ENCODE assay signal across 8 cellular contexts in the genomic region with DNA sequence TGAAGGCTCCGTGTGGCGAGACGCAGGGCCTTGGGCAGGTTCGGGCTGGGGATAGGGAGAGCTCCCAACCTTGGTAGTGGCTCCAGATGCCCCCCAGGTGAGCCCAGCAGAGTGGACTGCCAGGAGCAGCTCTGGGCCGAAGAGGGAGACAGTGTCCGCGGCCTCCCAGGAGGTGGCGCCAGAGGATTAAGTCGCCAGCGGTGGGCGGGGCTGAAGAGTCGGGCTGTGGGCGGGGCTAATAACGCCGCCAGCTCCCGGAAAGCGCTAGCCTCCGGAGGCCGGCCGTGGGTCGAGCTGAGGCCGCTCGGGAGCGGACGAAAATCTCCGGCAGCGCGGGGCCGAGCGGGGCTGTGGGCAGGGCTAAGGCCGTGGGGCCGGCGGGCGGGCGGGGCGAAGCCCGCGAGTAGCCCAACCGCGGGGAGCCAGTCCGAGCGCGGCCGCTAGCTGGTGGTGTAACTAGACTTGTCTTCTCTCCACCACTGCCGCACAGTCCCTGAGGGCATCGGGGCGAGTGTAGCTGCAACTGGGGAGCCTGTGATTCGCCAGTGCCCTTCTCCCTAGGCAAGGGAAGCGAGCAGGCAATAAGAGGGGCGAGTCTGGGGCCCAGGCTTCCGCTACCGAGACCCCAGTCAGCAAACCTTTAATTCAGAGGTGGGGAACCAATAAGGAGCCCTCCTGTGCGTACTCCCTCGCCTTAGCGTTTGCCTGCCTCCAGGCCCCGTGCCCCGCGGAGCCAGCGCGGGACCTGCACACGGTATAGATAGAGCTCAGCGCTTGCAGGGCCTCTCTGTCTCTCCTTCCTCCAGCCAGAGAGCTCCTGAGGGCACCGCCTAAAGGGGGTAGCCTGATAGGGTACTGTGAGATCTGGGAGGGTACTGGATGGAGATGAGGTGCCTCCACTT. TPM values are rescaled to one million over a fixed set of nuclear protein-coding genes. Genes with fewer than 3 reads are reported as not detected.
DNase-seq lines count a peak whose midpoint lies in the region; ATAC-seq, FAIRE-seq and TF ChIP-seq lines count a peak whose summit lies in the region.

No MANE protein-coding gene starts in this region.

- FAIRE-seq in keratinocyte (lab: Jason Lieb, UNC), result peak; percentile 55

- H2AFZ ChIP-seq in keratinocyte (ENCODE audit: control insufficient read depth, low read length), result peak overlapping the region; percentile 90

- H3K27ac ChIP-seq in keratinocyte (ENCODE audit: control insufficient read depth, insufficient read depth, low read length), result no peak overlapping the region

- no peaks in the 10 kb centered on the region for H3K4me1 ChIP-seq in keratinocyte (ENCODE audit: control insufficient read depth, extremely low read depth, insufficient read depth, low read length)

- H3K79me2 ChIP-seq in keratinocyte (ENCODE audit: control insufficient read depth, insufficient read depth, low read length), result no peaks in the 10 kb centered on the region

- DNase-seq in AML-193 (lab: John Stamatoyannopoulos, UW), result peak; percentile 96
- DNase-seq in NCI-H345 treated with DMSO at 0.1 percent for 48 hours (lab: John Stamatoyannopoulos, UW; ENCODE audit: unreplicated experiment), result peak; percentile 67
- DNase-seq in activated CD4-positive, CD25-positive, alpha-beta regulatory T cell treated with anti-CD3 and anti-CD28 coated beads, Interleukin-2, amount 50 U/mL, for 16 hours (ENCODE audit: low read depth, low spot score), result peak; percentile 87
- peak; percentile 85 to 98 for DNase-seq in central memory CD8-positive, alpha-beta T cell (ENCODE audit: low spot score in 2 of 2)
- DNase-seq in keratinocyte (ENCODE audit: low read depth, low spot score), result peak; percentile 75
- DNase-seq in stimulated activated CD4-positive, alpha-beta T cell treated with anti-CD3 and anti-CD28 coated beads, Interleukin-12 subunit alpha, Interleukin-12 subunit beta, amount 100 ng/mL, for 48 hours (ENCODE audit: low read depth in 2 of 3, low spot score in 1 of 3), result peak; percentile 84 to 97 (median 89)

- peak overlapping the region; percentile 25 for H3K27ac Mint-ChIP-seq in central memory CD8-positive, alpha-beta T cell (ENCODE audit: low read depth)

- dilution Hi-C loops in keratinocyte (cut with MboI; ENCODE audit: extremely low pct_ligation_motif_present, low sequenced_read_pairs), result no loop called here

- H3K36me3 ChIP-seq in keratinocyte (ENCODE audit: control insufficient read depth in 2 of 2, extremely low read depth in 1 of 2, insufficient read depth in 2 of 2, low read length in 2 of 2), result no peaks in the 10 kb centered on the region

- peak overlapping the region; percentile 60 for H3K9ac ChIP-seq in keratinocyte (ENCODE audit: control insufficient read depth, extremely low read depth, insufficient read depth, low read length)

- H3K4me3 ChIP-seq in keratinocyte (ENCODE audit: control insufficient read depth in 2 of 3, extremely low read depth in 1 of 3, insufficient read depth in 2 of 3, low read depth in 1 of 3, low read length in 3 of 3), result peak overlapping the region; percentile 29 to 73 (median 65)

- ATAC-seq in GM19035 (IDR thresholded peaks at IDR 0.05; ENCODE audit: unreplicated experiment) (peak; percentile 96), HG03342 (IDR thresholded peaks at IDR 0.05; ENCODE audit: unreplicated experiment) (peak; percentile 80)
- peak; percentile 86 for ATAC-seq in central memory CD8-positive, alpha-beta T cell (replicated peaks; ENCODE audit: extremely low read depth, poor library complexity, severe bottlenecking)

- no peaks in the 10 kb centered on the region for H3K9me3 Mint-ChIP-seq in central memory CD8-positive, alpha-beta T cell

- H3K27me3 Mint-ChIP-seq in central memory CD8-positive, alpha-beta T cell, result peaks cover 12% of the 10 kb centered on the region

- peak overlapping the region; percentile 73 for H3K4me3 Mint-ChIP-seq in central memory CD8-positive, alpha-beta T cell

- H3K4me1 Mint-ChIP-seq in central memory CD8-positive, alpha-beta T cell, result peaks cover 5% of the 10 kb centered on the region

- peaks cover 2% of the 10 kb centered on the region for H3K36me3 Mint-ChIP-seq in central memory CD8-positive, alpha-beta T cell (ENCODE audit: insufficient read depth)

- TF ChIP-seq CTCF in keratinocyte (optimal IDR thresholded peaks at IDR 0.05 in 1 of 3, IDR thresholded peaks at IDR 0.05 in 1 of 3, conservative IDR thresholded peaks at IDR 0.05 in 1 of 3; ENCODE audit: extremely low read depth in 1 of 3, insufficient read depth in 2 of 3, low read length in 3 of 3), result peak; percentile 70 to 95 (median 95)

- H3K27me3 ChIP-seq in keratinocyte (ENCODE audit: control insufficient read depth, extremely low read depth, insufficient read depth, low read length), result peaks cover 7% of the 10 kb centered on the region

- no peaks in the 10 kb centered on the region for H3K9me3 ChIP-seq in keratinocyte (ENCODE audit: control insufficient read depth, low read depth, low read length)

- H3K9me1 ChIP-seq in keratinocyte (ENCODE audit: control insufficient read depth, extremely low read depth, insufficient read depth, low read length), result no peaks in the 10 kb centered on the region

- no peaks in the 10 kb centered on the region for H4K20me1 ChIP-seq in keratinocyte (ENCODE audit: control insufficient read depth, extremely low read depth, insufficient read depth, low read length)

- H3K4me2 ChIP-seq in keratinocyte (ENCODE audit: control insufficient read depth, extremely low read depth, insufficient read depth, low read depth, low read length), result peak overlapping the region; percentile 89

RNA-seq across cellular contexts. Expression of gene BSN, which starts 14.4 kb away (rescaled TPM):
- under 0.01 to 0.01 TPM (median under 0.01 TPM) in 3 replicates for polyA plus RNA-seq in keratinocyte
- polyA plus RNA-seq in keratinocyte (2011; ENCODE audit: low read depth), result not detected
- not detected in 2 replicates for polyA plus RNA-seq in keratinocyte (2011; cell fraction: cytosol; rRNA removed)
- polyA plus RNA-seq in keratinocyte (2011; cell fraction: nucleus; rRNA removed), result 0.06 and 0.09 TPM in 2 replicates
- polyA plus RNA-seq in keratinocyte (2012; ENCODE audit: low replicate concordance), result 0.02 TPM in 1 of 2 replicates, not detected in the other
- 0.03 to 0.26 TPM (median 0.06 TPM) in 3 replicates for polyA minus RNA-seq in keratinocyte
- polyA minus RNA-seq in keratinocyte (2011; cell fraction: cytosol; rRNA and poly(A)+ RNA removed), result not detected
- polyA minus RNA-seq in keratinocyte (2011; cell fraction: nucleus; rRNA and poly(A)+ RNA removed), result 0.16 and 0.21 TPM in 2 replicates
